ENCODE assay signal across 20 cellular contexts in the genomic region with DNA sequence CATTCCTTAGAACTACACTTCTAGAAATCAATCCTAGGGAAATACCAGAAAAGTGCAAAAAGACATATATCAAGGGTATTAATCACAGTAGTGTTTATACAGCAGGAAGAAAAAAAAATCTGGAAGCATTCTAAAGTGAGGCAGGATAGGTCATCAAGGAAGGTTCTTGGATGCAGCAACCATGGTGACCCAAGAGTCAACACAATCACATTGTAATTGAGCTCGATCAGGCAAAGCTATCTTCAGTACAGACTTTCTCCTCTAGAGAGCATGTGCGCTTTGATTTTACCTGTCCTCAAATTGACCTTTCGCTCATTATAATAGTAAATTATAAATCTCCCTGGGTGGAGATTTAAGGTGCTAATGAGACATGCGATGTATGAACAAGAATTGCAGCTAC.
"Had no signal": no experiment of that assay in that cellular context is flagged by ENCODE, and none has a peak within 500 bp of the region (broad histone marks: within the 10 kb centered on the region; RNA-seq: fewer than 3 reads in every experiment).

No MANE protein-coding gene starts in this region.

- H3K4me3 ChIP-seq: left lung, thoracic aorta, upper lobe of left lung had no signal

- H3K27ac ChIP-seq: left lung, thoracic aorta, upper lobe of left lung had no signal

- H3K36me3 ChIP-seq: left lung, thoracic aorta, upper lobe of left lung had no signal

- DNase-seq: activated B cell treated with CpG ODN at 0.5 μM for 24 hours; activated CD4-positive, alpha-beta T cell treated with anti-CD3 and anti-CD28 coated beads for 4 hours; activated CD4-positive, alpha-beta T cell treated with anti-CD3 and anti-CD28 coated beads, Interleukin-2, amount 50 U/mL, for 48 hours; activated CD8-positive, alpha-beta memory T cell treated with anti-CD3 and anti-CD28 coated beads, Interleukin-2, amount 50 U/mL, for 48 hours; activated naive CD4-positive, alpha-beta T cell; activated naive CD8-positive, alpha-beta T cell treated with anti-CD3 and anti-CD28 coated beads for 36 hours; activated T-cell treated with anti-CD3 and anti-CD28 coated beads, Interleukin-2, amount 50 U/mL, for 4 hours; central memory CD4-positive, alpha-beta T cell; dermis blood vessel endothelial cell; effector CD8-positive, alpha-beta T cell; erythroblast; foreskin fibroblast; kidney; left lung; naive thymus-derived CD8-positive, alpha-beta T cell; stimulated activated CD4-positive, alpha-beta T cell treated with anti-CD3 and anti-CD28 coated beads, Interleukin-4, amount 100 ng/mL, for 24 hours; stimulated activated naive CD4-positive, alpha-beta T cell treated with Interleukin-2 at 50 U/mL for 16 hours; T-helper 9 cell; upper lobe of left lung had no signal

- H3K27me3 ChIP-seq: left lung, upper lobe of left lung had no signal

- ATAC-seq: activated T-cell treated with anti-CD3 and anti-CD28 coated beads, Interleukin-2, amount 50 U/mL, for 4 hours; left lung; naive thymus-derived CD8-positive, alpha-beta T cell had no signal
